14 cellular contexts compared by ENCODE assay signal in the genomic region with DNA sequence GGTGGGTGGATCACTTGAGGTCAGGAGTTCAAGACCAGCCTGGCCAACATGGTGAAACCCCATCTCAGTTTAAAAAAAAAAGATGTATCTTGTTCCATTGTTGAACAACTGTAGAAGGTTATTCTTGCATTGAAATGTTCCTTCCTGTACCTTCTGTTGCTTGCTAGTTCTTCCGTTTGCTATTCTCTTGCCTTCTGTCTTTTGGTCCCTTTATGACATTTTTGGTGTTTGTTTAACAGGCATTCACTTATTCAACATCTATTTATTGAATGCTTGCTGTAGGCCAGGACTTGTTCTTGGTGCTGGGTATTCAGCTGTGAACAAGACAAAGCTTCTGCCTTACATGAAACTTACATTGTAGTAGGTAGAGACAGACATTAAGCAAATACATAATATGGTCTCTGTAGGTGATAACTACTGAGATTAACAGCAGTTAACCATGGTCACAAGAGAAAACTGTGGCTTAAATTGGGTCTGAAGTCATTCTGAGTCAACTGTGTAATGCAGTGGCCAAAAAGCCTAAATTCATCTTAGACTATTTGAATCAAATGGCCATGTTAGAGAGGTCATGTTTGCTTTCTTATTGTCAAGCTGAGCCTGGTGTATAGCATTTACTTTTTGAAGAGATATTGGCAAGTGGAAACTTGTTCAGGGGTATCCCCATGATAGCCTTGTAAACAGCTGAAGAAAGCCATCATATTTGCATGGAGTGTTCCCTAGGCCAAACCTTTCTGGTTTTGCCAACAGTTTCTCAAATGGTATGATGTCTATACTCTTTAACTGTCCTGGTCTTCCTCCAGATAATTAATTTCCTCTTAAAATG. TPM values are rescaled to one million over a fixed set of nuclear protein-coding genes. Genes with fewer than 3 reads are reported as not detected.
DNase-seq lines count a peak whose midpoint lies in the region; ATAC-seq and TF ChIP-seq lines count a peak whose summit lies in the region.
"Had no signal": no experiment of that assay in that cellular context is flagged by ENCODE, and none has a peak within 500 bp of the region (broad histone marks: within the 10 kb centered on the region; RNA-seq: fewer than 3 reads in every experiment).

No MANE protein-coding gene starts in this region.

- no peaks in the 10 kb centered on the region for H3K27me3 ChIP-seq in psoas muscle (ENCODE audit: insufficient read depth in 3 of 3, low read length in 2 of 3)

- peak overlapping the region; percentile 61 for H3K27ac ChIP-seq in psoas muscle

- WGBS in psoas muscle, 3 donors: 47 to 60% (median 54%) methylated on average over 1 of the region's 1 CpG

- DNase-seq in psoas muscle: no peak
- no peak for DNase-seq in D341Med (ENCODE audit: low spot score)
- DNase-seq in activated naive CD4-positive, alpha-beta T cell (lab: John Stamatoyannopoulos, UW): no peak
- DNase-seq in iPS-NIHi11 (ENCODE audit: low spot score): no peak
- no peak for DNase-seq in stimulated activated CD4-positive, alpha-beta T cell treated with anti-CD3 and anti-CD28 coated beads, Interleukin-2, amount 100 ng/mL, for 24 hours
- DNase-seq: activated CD4-positive, alpha-beta T cell treated with anti-CD3 and anti-CD28 coated beads, Interleukin-2, amount 10 ng/mL, durations not matched to agents 7 days and 5 days; DND-41; erythroblast; NCI-H1092 treated with DMSO at 0.1 percent for 48 hours; SHP77 treated with DMSO at 0.1 percent for 48 hours had no signal

- no peak overlapping the region for H3K4me3 ChIP-seq in psoas muscle
- H3K4me3 ChIP-seq: HAP-1 had no signal

- intact Hi-C loops in psoas muscle (cut with DNase I): loop anchor here in 1 of 2 donors (10.0 kb wide), 1 partner anchor 92 kb away; no protein-coding TSS in a partner anchor

- peaks cover 63% of the 10 kb centered on the region for H3K4me1 ChIP-seq in psoas muscle

- H3K9me3 ChIP-seq in psoas muscle: peaks cover 4% of the 10 kb centered on the region
- H3K9me3 ChIP-seq: HAP-1 had no signal

- H3K36me3 ChIP-seq in psoas muscle (ENCODE audit: insufficient read depth in 1 of 2, low read depth in 1 of 2): no peaks in the 10 kb centered on the region
- H3K36me3 ChIP-seq: HAP-1 had no signal

- TF ChIP-seq CTCF in psoas muscle (IDR thresholded peaks at IDR 0.05): no peak

- ATAC-seq in GM18909 (IDR thresholded peaks at IDR 0.05; ENCODE audit: poor library complexity, unreplicated experiment) (peak; percentile 70), GM21786 (IDR thresholded peaks at IDR 0.05; ENCODE audit: unreplicated experiment) (peak; percentile 63), HG03354 (IDR thresholded peaks at IDR 0.05; ENCODE audit: poor library complexity, severe bottlenecking, unreplicated experiment) (peak; percentile 65), psoas muscle (no peak)

RNA-seq across cellular contexts. Expression of a gene that starts 35.6 kb away (rescaled TPM):
- 10 to 100 TPM; 10.1 to 20.3 (median 15.2) TPM for total RNA-seq in psoas muscle
- polyA plus RNA-seq in psoas muscle: 1 to 10 TPM; 1.0 to 9.1 (median 3.2) TPM

Comparison
In these comparisons a context has a peak if more than half of its experiments do, and no peak if none do; other contexts are left out.
1. ATAC-seq: peak in GM18909 (single experiment), GM21786 (single experiment) and HG03354 (single experiment); none in psoas muscle (0 of 4).